ENCODE assay signal across 15 cellular contexts in genomic region chr6:107144014-107144413, GRCh38.
"Had no signal": no experiment of that assay in that cellular context is flagged by ENCODE, and none has a peak within 500 bp of the region (broad histone marks: within the 10 kb centered on the region; RNA-seq: fewer than 3 reads in every experiment).

No MANE protein-coding gene starts in this region.

- H3K4me3 ChIP-seq: right atrium auricular region had no signal

- DNase-seq: activated CD4-positive, alpha-beta memory T cell treated with anti-CD3 and anti-CD28 coated beads for 36 hours; activated CD4-positive, alpha-beta T cell treated with anti-CD3 and anti-CD28 coated beads for 36 hours; activated CD8-positive, alpha-beta memory T cell treated with anti-CD3 and anti-CD28 coated beads, Interleukin-2, amount 10 ng/mL, durations not matched to agents 7 days and 5 days; activated naive CD4-positive, alpha-beta T cell treated with anti-CD3 and anti-CD28 coated beads, Interleukin-2, amount 10 ng/mL, durations not matched to agents 7 days and 5 days; activated T-cell treated with anti-CD3 and anti-CD28 coated beads, Interleukin-2, amount 50 U/mL, for 1 hour; caudate nucleus; effector CD4-positive, alpha-beta T cell; foreskin keratinocyte; nucleus accumbens; small intestine had no signal

- ATAC-seq: activated CD4-positive, alpha-beta T cell treated with anti-CD3 and anti-CD28 coated beads for 36 hours; activated CD8-positive, alpha-beta memory T cell treated with anti-CD3 and anti-CD28 coated beads, Interleukin-2, amount 10 ng/mL, durations not matched to agents 7 days and 5 days; foreskin keratinocyte had no signal

- H3K4me1 ChIP-seq: foreskin keratinocyte, right atrium auricular region had no signal

- H3K27ac ChIP-seq: foreskin keratinocyte, right atrium auricular region had no signal

- H3K27ac Mint-ChIP-seq: activated CD4-positive, alpha-beta memory T cell treated with anti-CD3 and anti-CD28 coated beads for 36 hours; activated CD4-positive, alpha-beta T cell treated with anti-CD3 and anti-CD28 coated beads for 36 hours; activated CD8-positive, alpha-beta memory T cell treated with anti-CD3 and anti-CD28 coated beads, Interleukin-2, amount 10 ng/mL, durations not matched to agents 7 days and 5 days; activated naive CD4-positive, alpha-beta T cell treated with anti-CD3 and anti-CD28 coated beads, Interleukin-2, amount 10 ng/mL, durations not matched to agents 7 days and 5 days; activated T-helper 2 cell treated with anti-CD3 and anti-CD28 coated beads, Interferon-gamma antibody, Interleukin-2, Interleukin-4, amounts not matched to agents 10 μg/mL and 5 μg/mL and 100 μg/mL, durations not matched to agents 14 hours and 24 hours and 36 hours; nephron; stimulated activated naive CD8-positive, alpha-beta T cell treated with anti-CD3 and anti-CD28 coated beads, Interleukin-15, Interleukin-2, amounts not matched to agents 100 ng/mL and 50 ng/mL, for 24 hours; type B pancreatic cell had no signal

- H3K36me3 ChIP-seq: right atrium auricular region had no signal

- H3K27me3 ChIP-seq: foreskin keratinocyte, right atrium auricular region had no signal

- H3K27me3 Mint-ChIP-seq: activated CD4-positive, alpha-beta memory T cell treated with anti-CD3 and anti-CD28 coated beads for 36 hours; activated CD4-positive, alpha-beta T cell treated with anti-CD3 and anti-CD28 coated beads for 36 hours; activated CD8-positive, alpha-beta memory T cell treated with anti-CD3 and anti-CD28 coated beads, Interleukin-2, amount 10 ng/mL, durations not matched to agents 7 days and 5 days; activated naive CD4-positive, alpha-beta T cell treated with anti-CD3 and anti-CD28 coated beads, Interleukin-2, amount 10 ng/mL, durations not matched to agents 7 days and 5 days; stimulated activated naive CD8-positive, alpha-beta T cell treated with anti-CD3 and anti-CD28 coated beads, Interleukin-15, Interleukin-2, amounts not matched to agents 100 ng/mL and 50 ng/mL, for 24 hours; type B pancreatic cell had no signal

- H3K4me3 Mint-ChIP-seq: activated CD4-positive, alpha-beta memory T cell treated with anti-CD3 and anti-CD28 coated beads for 36 hours; activated CD4-positive, alpha-beta T cell treated with anti-CD3 and anti-CD28 coated beads for 36 hours; activated CD8-positive, alpha-beta memory T cell treated with anti-CD3 and anti-CD28 coated beads, Interleukin-2, amount 10 ng/mL, durations not matched to agents 7 days and 5 days; activated naive CD4-positive, alpha-beta T cell treated with anti-CD3 and anti-CD28 coated beads, Interleukin-2, amount 10 ng/mL, durations not matched to agents 7 days and 5 days; nephron; stimulated activated naive CD8-positive, alpha-beta T cell treated with anti-CD3 and anti-CD28 coated beads, Interleukin-15, Interleukin-2, amounts not matched to agents 100 ng/mL and 50 ng/mL, for 24 hours; type B pancreatic cell had no signal

- H3K36me3 Mint-ChIP-seq: activated CD4-positive, alpha-beta memory T cell treated with anti-CD3 and anti-CD28 coated beads for 36 hours; activated CD8-positive, alpha-beta memory T cell treated with anti-CD3 and anti-CD28 coated beads, Interleukin-2, amount 10 ng/mL, durations not matched to agents 7 days and 5 days; activated naive CD4-positive, alpha-beta T cell treated with anti-CD3 and anti-CD28 coated beads, Interleukin-2, amount 10 ng/mL, durations not matched to agents 7 days and 5 days; type B pancreatic cell had no signal

- H3K4me1 Mint-ChIP-seq: activated CD4-positive, alpha-beta T cell treated with anti-CD3 and anti-CD28 coated beads for 36 hours; activated CD8-positive, alpha-beta memory T cell treated with anti-CD3 and anti-CD28 coated beads, Interleukin-2, amount 10 ng/mL, durations not matched to agents 7 days and 5 days; activated naive CD4-positive, alpha-beta T cell treated with anti-CD3 and anti-CD28 coated beads, Interleukin-2, amount 10 ng/mL, durations not matched to agents 7 days and 5 days; nephron had no signal

- H3K9me3 Mint-ChIP-seq: activated CD4-positive, alpha-beta memory T cell treated with anti-CD3 and anti-CD28 coated beads for 36 hours; activated naive CD4-positive, alpha-beta T cell treated with anti-CD3 and anti-CD28 coated beads, Interleukin-2, amount 10 ng/mL, durations not matched to agents 7 days and 5 days; activated T-helper 2 cell treated with anti-CD3 and anti-CD28 coated beads, Interferon-gamma antibody, Interleukin-2, Interleukin-4, amounts not matched to agents 10 μg/mL and 5 μg/mL and 100 μg/mL, durations not matched to agents 14 hours and 24 hours and 36 hours; nephron; stimulated activated naive CD8-positive, alpha-beta T cell treated with anti-CD3 and anti-CD28 coated beads, Interleukin-15, Interleukin-2, amounts not matched to agents 100 ng/mL and 50 ng/mL, for 24 hours; type B pancreatic cell had no signal

- H3K9me3 ChIP-seq: right atrium auricular region had no signal
